In the genomic region with DNA sequence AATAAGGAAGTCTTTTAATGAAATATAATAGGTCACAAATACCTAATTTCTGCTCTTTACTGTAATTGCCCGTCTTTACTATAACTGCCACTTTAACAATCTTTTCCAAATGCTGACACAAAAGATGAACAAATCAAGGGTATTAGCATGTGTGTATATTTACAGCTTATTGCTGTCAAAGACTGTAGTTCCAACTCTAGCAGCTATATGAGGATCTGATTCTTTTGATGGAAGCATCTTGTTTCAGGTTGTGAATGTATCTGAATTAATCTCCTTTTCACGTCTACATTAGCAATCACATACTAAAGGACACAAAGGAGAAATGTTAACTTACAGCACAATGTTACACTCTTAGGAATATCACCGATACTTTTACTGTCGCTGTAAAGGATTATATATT, we compare ENCODE assay signal across 27 cellular contexts. TPM values are rescaled to one million over a fixed set of nuclear protein-coding genes. Genes with fewer than 3 reads are reported as not detected.
A peak's percentile ranks its signal among the peaks of the same experiment; 100 is the strongest.
DNase-seq lines count a peak whose midpoint lies in the region; ATAC-seq and TF ChIP-seq lines count a peak whose summit lies in the region.
"Had no signal": no experiment of that assay in that cellular context is flagged by ENCODE, and none has a peak within 500 bp of the region (broad histone marks: within the 10 kb centered on the region; RNA-seq: fewer than 3 reads in every experiment).

No MANE protein-coding gene starts in this region.

- peak; percentile 35 for ATAC-seq in SK-N-SH treated with all-trans-retinoic acid at 6 μM for 48 hours
- no peak for ATAC-seq in activated naive CD4-positive, alpha-beta T cell treated with anti-CD3 and anti-CD28 coated beads, Interleukin-2, amount 50 U/mL, for 72 hours
- ATAC-seq: HCT116; left ventricle myocardium superior; natural killer cell treated with Interleukin-12 subunit alpha and Interleukin-12 subunit beta and Interleukin-15 and Interleukin-18, amount 100 ng/mL, for 72 hours; PC-3; right lobe of liver; stimulated activated naive B cell treated with anti-CD40 and anti-IgM and Interleukin-4, amounts not matched to agents 10 μg/mL and 1 μg/mL and 100 μg/mL, for 72 hours had no signal

- peak overlapping the region; percentile 45 to 73 (median 65) for H3K9ac ChIP-seq in skeletal muscle tissue (ENCODE audit: low read depth in 1 of 3, low read length in 3 of 3)

- no peak overlapping the region for H3K4me3 ChIP-seq in mesodermal cell (ENCODE audit: extremely low read depth, insufficient read depth, low read length, poor library complexity, severe bottlenecking)
- H3K4me3 ChIP-seq in skeletal muscle tissue (ENCODE audit: low read length in 3 of 3): peak overlapping the region; percentile 3 to 46 (median 4)
- H3K4me3 ChIP-seq: right lobe of liver, suprapubic skin had no signal

- WGBS in mesodermal cell (ENCODE audit: insufficient coverage in 2 of 2), 2 experiments: no CpG with 5 or more reads among the region's 4 CpGs

- peaks cover 4 to 5% of the 10 kb centered on the region in 2 donors for H3K9me3 Mint-ChIP-seq in activated naive CD4-positive, alpha-beta T cell treated with anti-CD3 and anti-CD28 coated beads, Interleukin-2, amount 50 U/mL, for 72 hours
- H3K9me3 Mint-ChIP-seq: activated naive CD8-positive, alpha-beta T cell treated with anti-CD3 and anti-CD28 coated beads, Interleukin-2, amount 10 ng/mL, durations not matched to agents 7 days and 5 days; natural killer cell treated with Interleukin-12 subunit alpha and Interleukin-12 subunit beta and Interleukin-15 and Interleukin-18, amount 100 ng/mL, for 72 hours had no signal

- H3K27ac ChIP-seq in mesodermal cell (ENCODE audit: low read depth, low read length, severe bottlenecking): peak overlapping the region; percentile 60
- H3K27ac ChIP-seq in skeletal muscle tissue (ENCODE audit: low read depth, low read length): peak overlapping the region; percentile 75
- H3K27ac ChIP-seq: 22Rv1, HL-60, right lobe of liver, suprapubic skin had no signal

- H3K27ac Mint-ChIP-seq in activated naive CD4-positive, alpha-beta T cell treated with anti-CD3 and anti-CD28 coated beads, Interleukin-2, amount 50 U/mL, for 72 hours: no peak overlapping the region
- H3K27ac Mint-ChIP-seq: activated CD4-positive, alpha-beta T cell treated with anti-CD3 and anti-CD28 coated beads, Interleukin-2, amount 10 ng/mL, durations not matched to agents 24 days and 14 days; activated naive CD8-positive, alpha-beta T cell treated with anti-CD3 and anti-CD28 coated beads, Interleukin-2, amount 10 ng/mL, durations not matched to agents 7 days and 5 days; CD14-positive monocyte; natural killer cell treated with Interleukin-12 subunit alpha and Interleukin-12 subunit beta and Interleukin-15 and Interleukin-18, amount 100 ng/mL, for 72 hours; stimulated activated naive B cell treated with anti-CD40 and anti-IgM and Interleukin-4, amounts not matched to agents 10 μg/mL and 1 μg/mL and 100 μg/mL, for 72 hours had no signal

- peak; percentile 35 for DNase-seq in NCI-H146 treated with DMSO at 0.1 percent for 48 hours (lab: John Stamatoyannopoulos, UW; ENCODE audit: unreplicated experiment)
- DNase-seq in NCI-H146 (lab: John Stamatoyannopoulos, UW): no peak
- DNase-seq in glomerular visceral epithelial cell (ENCODE audit: extremely low spot score): no peak
- no peak for DNase-seq in cerebellar nuclear complex (lab: John Stamatoyannopoulos, UW)
- no peak for DNase-seq in activated naive CD4-positive, alpha-beta T cell treated with anti-CD3 and anti-CD28 coated beads, Interleukin-2, amount 50 U/mL, for 72 hours (ENCODE audit: low spot score in 2 of 2)
- DNase-seq: activated CD4-positive, alpha-beta T cell treated with anti-CD3 and anti-CD28 coated beads, Interleukin-2, amount 10 ng/mL, durations not matched to agents 24 days and 14 days; activated effector memory CD4-positive, alpha-beta T cell treated with anti-CD3 and anti-CD28 coated beads, Interleukin-2, amount 50 U/mL, for 16 hours; activated naive CD8-positive, alpha-beta T cell treated with anti-CD3 and anti-CD28 coated beads, Interleukin-2, amount 10 ng/mL, durations not matched to agents 7 days and 5 days; activated T-cell treated with anti-CD3 and anti-CD28 coated beads, Interleukin-2, amount 50 U/mL, for 1 hour; glutamatergic neuron; Kasumi-1; left ventricle myocardium superior; NCI-H187 treated with DMSO at 0.1 percent for 48 hours; PC-3; posterior cingulate gyrus; right lobe of liver; stimulated activated CD4-positive, alpha-beta T cell treated with anti-CD3 and anti-CD28 coated beads, Interleukin-15, amount 100 ng/mL, for 24 hours; stimulated activated naive B cell treated with anti-CD40 and anti-IgM and Interleukin-4, amounts not matched to agents 10 μg/mL and 1 μg/mL and 100 μg/mL, for 72 hours had no signal

- no peaks in the 10 kb centered on the region for H3K27me3 ChIP-seq in skeletal muscle tissue (ENCODE audit: control insufficient read depth in 3 of 3, insufficient read depth in 3 of 3, low read length in 3 of 3)
- H3K27me3 ChIP-seq: right lobe of liver, suprapubic skin had no signal

- H3K36me3 Mint-ChIP-seq in activated naive CD4-positive, alpha-beta T cell treated with anti-CD3 and anti-CD28 coated beads, Interleukin-2, amount 50 U/mL, for 72 hours: peaks cover 5 to 14% of the 10 kb centered on the region in 2 donors
- H3K36me3 Mint-ChIP-seq: natural killer cell treated with Interleukin-12 subunit alpha and Interleukin-12 subunit beta and Interleukin-15 and Interleukin-18, amount 100 ng/mL, for 72 hours had no signal

- H3K9me3 ChIP-seq in mesodermal cell (ENCODE audit: control insufficient read depth, low read length): no peaks in the 10 kb centered on the region
- H3K9me3 ChIP-seq in skeletal muscle tissue (ENCODE audit: control insufficient read depth in 3 of 3, low read length in 3 of 3): no peaks in the 10 kb centered on the region
- H3K9me3 ChIP-seq: right lobe of liver, suprapubic skin had no signal

- H3K36me3 ChIP-seq in mesodermal cell (ENCODE audit: control insufficient read depth, insufficient read depth, low read length) (no peaks in the 10 kb centered on the region), skeletal muscle tissue (ENCODE audit: control insufficient read depth in 3 of 3, insufficient read depth in 3 of 3, low read length in 3 of 3) (no peaks in the 10 kb centered on the region)
- H3K36me3 ChIP-seq: right lobe of liver, suprapubic skin had no signal

- H3K4me1 ChIP-seq in mesodermal cell (ENCODE audit: control insufficient read depth, insufficient read depth, low read length, poor library complexity, severe bottlenecking) (no peaks in the 10 kb centered on the region), skeletal muscle tissue (ENCODE audit: control insufficient read depth in 3 of 3, insufficient read depth in 3 of 3, low read length in 3 of 3) (peaks cover 4 to 9% (median 7%) of the 10 kb centered on the region in 3 donors)
- H3K4me1 ChIP-seq: right lobe of liver, suprapubic skin had no signal

TF ChIP-seq in SK-N-SH treated with all-trans-retinoic acid at 6 μM for 48 hours, 23 proteins besides CTCF, POLR2A, EP300 and RAD21 (continues in another document):
- TF ChIP-seq TCF4 (CRISPR knock-in tag; IDR thresholded peaks at IDR 0.05; ENCODE audit: borderline replicate concordance) (no peak), OSR1 (CRISPR knock-in tag; IDR thresholded peaks at IDR 0.05) (no peak), ISL1 (CRISPR knock-in tag; IDR thresholded peaks at IDR 0.05) (no peak), RARB (CRISPR knock-in tag; IDR thresholded peaks at IDR 0.05) (no peak), ZFP3 (CRISPR knock-in tag; IDR thresholded peaks at IDR 0.05) (no peak), ZC3H10 (CRISPR knock-in tag; IDR thresholded peaks at IDR 0.05) (no peak), ESRRG (CRISPR knock-in tag; IDR thresholded peaks at IDR 0.05) (no peak), TOX (CRISPR knock-in tag; IDR thresholded peaks at IDR 0.05; ENCODE audit: borderline replicate concordance) (no peak)
- TF ChIP-seq, protein P1, sequence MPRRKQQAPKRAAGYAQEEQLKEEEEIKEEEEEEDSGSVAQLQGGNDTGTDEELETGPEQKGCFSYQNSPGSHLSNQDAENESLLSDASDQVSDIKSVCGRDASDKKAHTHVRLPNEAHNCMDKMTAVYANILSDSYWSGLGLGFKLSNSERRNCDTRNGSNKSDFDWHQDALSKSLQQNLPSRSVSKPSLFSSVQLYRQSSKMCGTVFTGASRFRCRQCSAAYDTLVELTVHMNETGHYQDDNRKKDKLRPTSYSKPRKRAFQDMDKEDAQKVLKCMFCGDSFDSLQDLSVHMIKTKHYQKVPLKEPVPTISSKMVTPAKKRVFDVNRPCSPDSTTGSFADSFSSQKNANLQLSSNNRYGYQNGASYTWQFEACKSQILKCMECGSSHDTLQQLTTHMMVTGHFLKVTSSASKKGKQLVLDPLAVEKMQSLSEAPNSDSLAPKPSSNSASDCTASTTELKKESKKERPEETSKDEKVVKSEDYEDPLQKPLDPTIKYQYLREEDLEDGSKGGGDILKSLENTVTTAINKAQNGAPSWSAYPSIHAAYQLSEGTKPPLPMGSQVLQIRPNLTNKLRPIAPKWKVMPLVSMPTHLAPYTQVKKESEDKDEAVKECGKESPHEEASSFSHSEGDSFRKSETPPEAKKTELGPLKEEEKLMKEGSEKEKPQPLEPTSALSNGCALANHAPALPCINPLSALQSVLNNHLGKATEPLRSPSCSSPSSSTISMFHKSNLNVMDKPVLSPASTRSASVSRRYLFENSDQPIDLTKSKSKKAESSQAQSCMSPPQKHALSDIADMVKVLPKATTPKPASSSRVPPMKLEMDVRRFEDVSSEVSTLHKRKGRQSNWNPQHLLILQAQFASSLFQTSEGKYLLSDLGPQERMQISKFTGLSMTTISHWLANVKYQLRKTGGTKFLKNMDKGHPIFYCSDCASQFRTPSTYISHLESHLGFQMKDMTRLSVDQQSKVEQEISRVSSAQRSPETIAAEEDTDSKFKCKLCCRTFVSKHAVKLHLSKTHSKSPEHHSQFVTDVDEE (CRISPR knock-in tag; IDR thresholded peaks at IDR 0.05): no peak
- TF ChIP-seq, protein P2, sequence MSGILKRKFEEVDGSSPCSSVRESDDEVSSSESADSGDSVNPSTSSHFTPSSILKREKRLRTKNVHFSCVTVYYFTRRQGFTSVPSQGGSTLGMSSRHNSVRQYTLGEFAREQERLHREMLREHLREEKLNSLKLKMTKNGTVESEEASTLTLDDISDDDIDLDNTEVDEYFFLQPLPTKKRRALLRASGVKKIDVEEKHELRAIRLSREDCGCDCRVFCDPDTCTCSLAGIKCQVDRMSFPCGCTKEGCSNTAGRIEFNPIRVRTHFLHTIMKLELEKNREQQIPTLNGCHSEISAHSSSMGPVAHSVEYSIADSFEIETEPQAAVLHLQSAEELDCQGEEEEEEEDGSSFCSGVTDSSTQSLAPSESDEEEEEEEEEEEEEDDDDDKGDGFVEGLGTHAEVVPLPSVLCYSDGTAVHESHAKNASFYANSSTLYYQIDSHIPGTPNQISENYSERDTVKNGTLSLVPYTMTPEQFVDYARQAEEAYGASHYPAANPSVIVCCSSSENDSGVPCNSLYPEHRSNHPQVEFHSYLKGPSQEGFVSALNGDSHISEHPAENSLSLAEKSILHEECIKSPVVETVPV (CRISPR knock-in tag; IDR thresholded peaks at IDR 0.05): no peak

RNA-seq across cellular contexts. Expression of a gene that starts 27.9 kb away (rescaled TPM):
- 16.4 TPM for polyA plus RNA-seq in mesodermal cell (2013, experiment 1 of 2)
- 14.6 TPM for polyA plus RNA-seq in mesodermal cell (2013, experiment 2 of 2)
- 9.9 TPM for total RNA-seq in skeletal muscle tissue
- 10 to 100 TPM in 1 of 2 donors, 1 to 10 TPM in 1; 10.0 to 14.2 TPM for total RNA-seq in activated naive CD4-positive, alpha-beta T cell treated with anti-CD3 and anti-CD28 coated beads, Interleukin-2, amount 50 U/mL, for 72 hours
